13 cellular contexts compared by ENCODE assay signal in the genomic region with DNA sequence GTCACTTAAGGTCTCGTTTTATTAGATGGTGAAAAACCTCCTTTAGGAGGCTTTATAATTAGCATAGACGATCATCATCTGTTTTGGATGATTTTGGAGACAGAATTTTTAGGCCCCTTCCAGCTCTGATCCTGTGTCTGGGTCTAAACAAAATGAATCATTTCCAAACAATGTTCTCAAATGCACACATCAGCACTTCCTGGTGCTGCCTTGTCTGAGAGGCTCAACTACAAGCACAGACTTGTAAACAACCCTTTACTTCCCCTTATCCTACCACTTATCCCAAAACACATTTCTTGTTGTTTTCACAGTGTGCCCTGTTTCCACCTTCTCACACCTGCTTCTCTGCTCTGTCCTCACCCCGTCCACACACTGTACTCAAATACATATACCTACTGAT.
DNase-seq lines count a peak whose midpoint lies in the region; ATAC-seq, FAIRE-seq and TF ChIP-seq lines count a peak whose summit lies in the region.
"Had no signal": no experiment of that assay in that cellular context is flagged by ENCODE, and none has a peak within 500 bp of the region (broad histone marks: within the 10 kb centered on the region; RNA-seq: fewer than 3 reads in every experiment).

No MANE protein-coding gene starts in this region.

- in situ Hi-C loops in HepG2 (cut with HindIII; ENCODE audit: extremely low pct_ligation_motif_present, low pct_unique_long_range_greater_than_20kb) = no loop called here

- H2AFZ ChIP-seq in HepG2 (ENCODE audit: low read length) = no peak overlapping the region

- no peak overlapping the region for H3K4me3 ChIP-seq in HepG2 (replicated peaks in 1 of 3; ENCODE audit: insufficient read depth in 1 of 3, low read depth in 2 of 3, low read length in 3 of 3)

- FAIRE-seq in HepG2 (lab: Jason Lieb, UNC) = no peak

- CTCF ChIA-PET in HepG2 (lab: Yijun Ruan, JAX; ENCODE audit: low intra/inter-chr PET ratio, low total read pairs) = no interaction called here

- no peak overlapping the region for H3K27ac ChIP-seq in HepG2 (ENCODE audit: extremely low read length, insufficient read depth, low read length)

- H3K27me3 Mint-ChIP-seq in activated naive CD8-positive, alpha-beta T cell treated with anti-CD3 and anti-CD28 coated beads for 36 hours = no peaks in the 10 kb centered on the region
- H3K27me3 Mint-ChIP-seq: activated CD4-positive, alpha-beta T cell treated with anti-CD3 and anti-CD28 coated beads, Interleukin-2, amount 10 ng/mL, durations not matched to agents 7 days and 5 days; B cell; naive B cell had no signal

- intact Hi-C loops in HepG2 (cut with micrococcal nuclease; ENCODE audit: unreplicated experiment) = no loop called here

- peaks cover 23% of the 10 kb centered on the region; the same call in 1 of the 2 replicates for H3K9me3 ChIP-seq in HepG2 (ENCODE audit: low read length)

- DNase-seq in AG08395 (ENCODE audit: low spot score) (peak; percentile 58), NCI-H1105 (lab: John Stamatoyannopoulos, UW) (peak; percentile 37), dedifferentiated amniotic fluid mesenchymal stem cell (ENCODE audit: extremely low spot score) (peak; percentile 50), HepG2 (ENCODE audit: low spot score) (no peak), hippocampal formation (lab: John Stamatoyannopoulos, UW) (no peak), ureter (ENCODE audit: low spot score) (no peak)
- DNase-seq in activated naive CD8-positive, alpha-beta T cell treated with anti-CD3 and anti-CD28 coated beads for 36 hours = no peak
- DNase-seq: activated CD4-positive, alpha-beta T cell treated with anti-CD3 and anti-CD28 coated beads, Interleukin-2, amount 10 ng/mL, durations not matched to agents 7 days and 5 days; activated gamma-delta T cell; naive B cell; NCI-H82 had no signal

- no peaks in the 10 kb centered on the region for H3K79me2 ChIP-seq in HepG2 (ENCODE audit: insufficient read depth, low read length)

- TF ChIP-seq CTCF in HepG2 (CRISPR knock-in tag; IDR thresholded peaks at IDR 0.05) = no peak

- H3K27ac Mint-ChIP-seq in activated naive CD8-positive, alpha-beta T cell treated with anti-CD3 and anti-CD28 coated beads for 36 hours = no peak overlapping the region
- H3K27ac Mint-ChIP-seq: activated CD4-positive, alpha-beta T cell treated with anti-CD3 and anti-CD28 coated beads, Interleukin-2, amount 10 ng/mL, durations not matched to agents 7 days and 5 days; B cell had no signal

- peaks cover 2% of the 10 kb centered on the region for H3K9me3 Mint-ChIP-seq in activated naive CD8-positive, alpha-beta T cell treated with anti-CD3 and anti-CD28 coated beads for 36 hours
- H3K9me3 Mint-ChIP-seq: activated CD4-positive, alpha-beta T cell treated with anti-CD3 and anti-CD28 coated beads, Interleukin-2, amount 10 ng/mL, durations not matched to agents 7 days and 5 days had no signal

- H4K20me1 ChIP-seq in HepG2 (ENCODE audit: insufficient read depth, low read length) = no peaks in the 10 kb centered on the region

- TF ChIP-seq RAD21 in HepG2 (CRISPR knock-in tag; IDR thresholded peaks at IDR 0.05) = no peak

- no peak overlapping the region for H3K4me2 ChIP-seq in HepG2 (ENCODE audit: low read depth, low read length)

- H3K4me3 Mint-ChIP-seq in activated naive CD8-positive, alpha-beta T cell treated with anti-CD3 and anti-CD28 coated beads for 36 hours = no peak overlapping the region
- H3K4me3 Mint-ChIP-seq: activated CD4-positive, alpha-beta T cell treated with anti-CD3 and anti-CD28 coated beads, Interleukin-2, amount 10 ng/mL, durations not matched to agents 7 days and 5 days; B cell; naive B cell had no signal

- no peak for TF ChIP-seq POLR2A in HepG2 (IDR thresholded peaks at IDR 0.05; ENCODE audit: insufficient read depth in 1 of 2, low read depth in 2 of 2, low read length in 2 of 2)

- no peaks in the 10 kb centered on the region for H3K36me3 ChIP-seq in HepG2 (replicated peaks in 1 of 2; ENCODE audit: control insufficient read depth in 1 of 2, insufficient read depth in 2 of 2, low read length in 2 of 2)

- TF ChIP-seq EP300 in HepG2 (IDR thresholded peaks at IDR 0.05; ENCODE audit: low read depth in 2 of 2, low read length in 2 of 2) (no peak), HepG2 (CRISPR knock-in tag; IDR thresholded peaks at IDR 0.05; ENCODE audit: borderline replicate concordance) (no peak)

- no peaks in the 10 kb centered on the region for H3K27me3 ChIP-seq in HepG2 (ENCODE audit: control insufficient read depth in 1 of 2, insufficient read depth in 2 of 2, low read length in 2 of 2)

- no peaks in the 10 kb centered on the region for H3K4me1 ChIP-seq in HepG2 (ENCODE audit: insufficient read depth, low read length)

- ATAC-seq in HepG2 (no peak), GM21723 (IDR thresholded peaks at IDR 0.05; ENCODE audit: unreplicated experiment) (no peak)

- H3K4me1 Mint-ChIP-seq in activated naive CD8-positive, alpha-beta T cell treated with anti-CD3 and anti-CD28 coated beads for 36 hours = no peaks in the 10 kb centered on the region
- H3K4me1 Mint-ChIP-seq: activated CD4-positive, alpha-beta T cell treated with anti-CD3 and anti-CD28 coated beads, Interleukin-2, amount 10 ng/mL, durations not matched to agents 7 days and 5 days; B cell; naive B cell had no signal

- H3K36me3 Mint-ChIP-seq in activated naive CD8-positive, alpha-beta T cell treated with anti-CD3 and anti-CD28 coated beads for 36 hours = no peaks in the 10 kb centered on the region
- H3K36me3 Mint-ChIP-seq: naive B cell had no signal

- POLR2A ChIA-PET in HepG2 (lab: Yijun Ruan, JAX) = no interaction called here

- no TSS peak for BruUV-seq in HepG2 (replicated peaks; lab: Mats Ljungman, UMichigan)

- no peak overlapping the region for H3K9ac ChIP-seq in HepG2 (ENCODE audit: insufficient read depth, low read depth, low read length)

- 0% methylated on average over 3 of the region's 3 CpGs for WGBS in HepG2 (ENCODE audit: low lambda C conversion rate)

TF ChIP-seq in HepG2, 621 proteins besides CTCF, POLR2A, EP300 and RAD21:
- TF ChIP-seq MAFK (conservative IDR thresholded peaks at IDR 0.05 in 1 of 2, IDR thresholded peaks at IDR 0.05 in 1 of 2; ENCODE audit: low read length in 2 of 2) (peak; percentile 38 to 69; a peak in 3 of 4 replicates), HOXD1 (CRISPR knock-in tag; IDR thresholded peaks at IDR 0.05) (no peak)

Comparison
In these comparisons a context has a peak if more than half of its experiments do, and no peak if none do; other contexts are left out.
1. DNase-seq: peak in AG08395 (single experiment), NCI-H1105 (single experiment) and dedifferentiated amniotic fluid mesenchymal stem cell (single experiment); none in HepG2 (single experiment), hippocampal formation (0 of 2), activated naive CD8-positive, alpha-beta T cell treated with anti-CD3 and anti-CD28 coated beads for 36 hours (single experiment) and ureter (single experiment).